13 cellular contexts compared by ENCODE assay signal in the genomic region with DNA sequence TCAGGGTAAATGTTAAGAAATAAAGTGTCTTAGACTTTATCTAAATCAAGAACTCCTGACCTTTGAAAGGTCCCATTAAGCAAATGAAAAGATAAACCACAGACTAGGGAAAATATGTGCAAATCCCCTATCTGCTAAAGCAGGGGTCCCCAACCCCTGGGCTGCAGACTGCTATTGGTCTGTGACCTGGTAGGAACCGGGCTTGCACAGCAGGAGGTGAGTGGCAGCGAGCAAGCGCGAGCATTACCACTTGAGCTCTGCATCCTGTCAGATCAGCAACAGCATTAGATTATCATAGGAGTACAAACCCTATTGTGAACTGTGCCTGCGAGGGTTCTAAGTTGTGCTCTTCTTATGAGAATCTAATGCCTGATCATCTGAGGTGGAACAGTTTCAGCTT. TPM values are rescaled to one million over a fixed set of nuclear protein-coding genes. Genes with fewer than 3 reads are reported as not detected.
DNase-seq lines count a peak whose midpoint lies in the region; ATAC-seq and TF ChIP-seq lines count a peak whose summit lies in the region.
"Had no signal": no experiment of that assay in that cellular context is flagged by ENCODE, and none has a peak within 500 bp of the region (broad histone marks: within the 10 kb centered on the region; RNA-seq: fewer than 3 reads in every experiment).

No MANE protein-coding gene starts in this region.

- H3K9me3 Mint-ChIP-seq in CD14-positive monocyte (peaks cover 0 to 4% (median 0%) of the 10 kb centered on the region in 7 donors), endodermal cell (no peaks in the 10 kb centered on the region), nephron progenitor cell (no peaks in the 10 kb centered on the region), Calu3 (ENCODE audit: low read depth, unreplicated experiment) (no peaks in the 10 kb centered on the region)

- no peak for TF ChIP-seq CTCF in CD14-positive monocyte (IDR thresholded peaks at IDR 0.05)
- TF ChIP-seq CTCF in endodermal cell (conservative IDR thresholded peaks at IDR 0.05), result no peak
- TF ChIP-seq CTCF in nephron progenitor cell (IDR thresholded peaks at IDR 0.05), result no peak
- TF ChIP-seq CTCF in Calu3 (IDR thresholded peaks at IDR 0.05; ENCODE audit: unreplicated experiment), result no peak

- H3K36me3 Mint-ChIP-seq in CD14-positive monocyte (no peaks in the 10 kb centered on the region), endodermal cell (ENCODE audit: low read depth) (no peaks in the 10 kb centered on the region), nephron progenitor cell (ENCODE audit: low read depth) (peaks cover 13% of the 10 kb centered on the region), Calu3 (ENCODE audit: insufficient read depth, unreplicated experiment) (peaks cover 14% of the 10 kb centered on the region)

- intact Hi-C loops in CD14-positive monocyte (cut with micrococcal nuclease) (no loop called here), Calu3 (cut with micrococcal nuclease; ENCODE audit: unreplicated experiment) (no loop called here)

- WGBS in endodermal cell (ENCODE audit: insufficient coverage in 1 of 2, insufficient read length in 1 of 2), 2 experiments, result 30% methylated on average over 4 to 5 of the region's 5 CpGs

- H3K27ac Mint-ChIP-seq in CD14-positive monocyte, result no peak overlapping the region
- no peak overlapping the region for H3K27ac Mint-ChIP-seq in endodermal cell
- H3K27ac Mint-ChIP-seq in nephron progenitor cell, result no peak overlapping the region
- H3K27ac Mint-ChIP-seq in Calu3 (ENCODE audit: unreplicated experiment), result no peak overlapping the region

- ATAC-seq in HG03460 (IDR thresholded peaks at IDR 0.05; ENCODE audit: unreplicated experiment), result no peak
- ATAC-seq: A549 had no signal

- H3K9ac ChIP-seq in endodermal cell (ENCODE audit: extremely low read depth, low read length, poor library complexity, severe bottlenecking), result no peak overlapping the region
- H3K9ac ChIP-seq: KMS-11 had no signal

- no peaks in the 10 kb centered on the region for H3K27me3 ChIP-seq in endodermal cell (ENCODE audit: control insufficient read depth, insufficient read depth, low read length, poor library complexity, severe bottlenecking)

- H3K4me1 Mint-ChIP-seq in CD14-positive monocyte (peaks cover 3% of the 10 kb centered on the region), endodermal cell (peaks cover 11% of the 10 kb centered on the region), nephron progenitor cell (peaks cover 13% of the 10 kb centered on the region), Calu3 (ENCODE audit: low read depth, unreplicated experiment) (peaks cover 9% of the 10 kb centered on the region)

- H3K36me3 ChIP-seq in endodermal cell (ENCODE audit: control insufficient read depth, insufficient read depth, low read length), result no peaks in the 10 kb centered on the region

- CTCF ChIA-PET in HEK293T (lab: Yijun Ruan, JAX) (no interaction called here), Calu3 (lab: Charles Lee) (interaction anchor here (0.7 kb wide), 1 partner anchor 30 kb away, joined by 3 read pairs; no protein-coding TSS in a partner anchor)

- H3K27ac ChIP-seq in endodermal cell (ENCODE audit: low read depth, low read length), result no peak overlapping the region
- H3K27ac ChIP-seq: A549, KMS-11 had no signal

- H3K4me1 ChIP-seq in endodermal cell (ENCODE audit: control insufficient read depth, insufficient read depth, low read length), result peaks cover 4% of the 10 kb centered on the region

- H3K9me3 ChIP-seq in endodermal cell (ENCODE audit: control insufficient read depth, low read length), result no peaks in the 10 kb centered on the region
- H3K9me3 ChIP-seq: A549 had no signal

- H3K27me3 Mint-ChIP-seq in CD14-positive monocyte (ENCODE audit: low read depth in 3 of 3) (no peaks in the 10 kb centered on the region), endodermal cell (ENCODE audit: insufficient read depth) (no peaks in the 10 kb centered on the region), nephron progenitor cell (ENCODE audit: low read depth, poor library complexity) (peaks cover 4% of the 10 kb centered on the region), Calu3 (ENCODE audit: unreplicated experiment) (no peaks in the 10 kb centered on the region)

- BruUV-seq in Calu3 (replicated peaks; lab: Mats Ljungman, UMichigan), result no TSS peak

- H3K4me3 ChIP-seq in endodermal cell (ENCODE audit: low read length), result no peak overlapping the region
- H3K4me3 ChIP-seq: A549 had no signal

- peak; percentile 33 for DNase-seq in CD14-positive monocyte (ENCODE audit: low spot score)
- peak; percentile 6 for DNase-seq in HEK293T (ENCODE audit: extremely low spot score)
- DNase-seq in endodermal cell, result peak; percentile 83
- DNase-seq in nephron progenitor cell, result peak; percentile 10
- no peak for DNase-seq in Calu3
- DNase-seq in activated effector memory CD4-positive, alpha-beta T cell treated with anti-CD3 and anti-CD28 coated beads, Interleukin-2, amount 50 U/mL, for 16 hours, result no peak
- DNase-seq: DMS79, NCI-H1105, NCI-H1694 treated with DMSO at 0.1 percent for 48 hours, SHP77 treated with DMSO at 0.1 percent for 48 hours had no signal

- POLR2A ChIA-PET in HEK293T (lab: Yijun Ruan, JAX), result no interaction called here

- no peak overlapping the region for H3K4me3 Mint-ChIP-seq in CD14-positive monocyte
- no peak overlapping the region for H3K4me3 Mint-ChIP-seq in endodermal cell
- H3K4me3 Mint-ChIP-seq in nephron progenitor cell, result no peak overlapping the region
- no peak overlapping the region for H3K4me3 Mint-ChIP-seq in Calu3 (ENCODE audit: low read depth, unreplicated experiment)

TF ChIP-seq in HEK293T, 16 proteins besides CTCF, POLR2A, EP300 and RAD21:
- TF ChIP-seq TARDBP (IDR thresholded peaks at IDR 0.05) (no peak), FOXM1 (IDR thresholded peaks at IDR 0.05; ENCODE audit: borderline replicate concordance) (no peak), ARNT (IDR thresholded peaks at IDR 0.05) (no peak), ZNF384 (IDR thresholded peaks at IDR 0.05) (no peak), L3MBTL2 (conservative IDR thresholded peaks at IDR 0.05) (no peak), NFRKB (IDR thresholded peaks at IDR 0.05) (no peak), LEF1 (IDR thresholded peaks at IDR 0.05; ENCODE audit: borderline replicate concordance) (no peak), FOXA1 (IDR thresholded peaks at IDR 0.05) (no peak), BHLHE40 (IDR thresholded peaks at IDR 0.05; ENCODE audit: borderline replicate concordance) (no peak), SP1 (IDR thresholded peaks at IDR 0.05) (no peak)

RNA-seq across cellular contexts. Expression of a gene that starts 42.4 kb away (rescaled TPM):
- polyA plus RNA-seq in CD14-positive monocyte, result under 1 TPM in 1 of 2 donors, not detected in 1; 0.08 TPM
- total RNA-seq in endodermal cell, result 10 to 100 TPM in 1 of 2 donors, 1 to 10 TPM in 1; 6.4 to 11.1 TPM
- polyA plus RNA-seq in endodermal cell (2013, experiment 1 of 2), result 6.8 TPM
- 6.7 TPM for polyA plus RNA-seq in endodermal cell (2013, experiment 2 of 2)
- 13.9 and 18.3 TPM in 2 replicates for total RNA-seq in Calu3 (2022)

Comparison
In these comparisons a context has a peak if more than half of its experiments do, and no peak if none do; other contexts are left out.
1. DNase-seq: peak in CD14-positive monocyte (single experiment), HEK293T (single experiment), endodermal cell (single experiment) and nephron progenitor cell (single experiment); none in Calu3 (single experiment) and activated effector memory CD4-positive, alpha-beta T cell treated with anti-CD3 and anti-CD28 coated beads, Interleukin-2, amount 50 U/mL, for 16 hours (single experiment).